ENCODE assay signal across 1 cellular context in the genomic region with DNA sequence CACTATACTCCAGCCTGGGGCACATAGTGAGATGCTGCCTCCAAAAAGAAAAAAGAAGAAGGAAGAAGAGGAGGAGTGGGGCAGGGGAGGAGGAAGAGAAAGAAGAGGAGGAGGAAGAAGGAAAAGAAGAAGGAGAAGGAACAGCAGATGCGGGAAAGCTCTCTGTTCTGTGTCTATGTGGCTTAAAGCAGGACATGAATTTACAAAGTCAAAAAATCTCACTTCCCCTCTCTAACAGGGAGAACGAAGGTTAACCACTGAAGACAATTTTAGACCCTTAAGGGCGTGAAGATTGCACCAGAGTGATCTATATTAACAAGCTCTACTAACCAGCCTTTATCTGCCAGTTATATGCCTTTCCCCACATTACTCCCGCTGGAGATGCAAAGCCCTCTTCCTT.
TF ChIP-seq lines count a peak whose summit lies in the region.

No MANE protein-coding gene starts in this region.

TF ChIP-seq in GM12878, 131 proteins besides CTCF, POLR2A, EP300 and RAD21 (continued from another document):
- peak; percentile 91 to 93 for TF ChIP-seq IKZF2 (IDR thresholded peaks at IDR 0.05)
- peak; percentile 73 for TF ChIP-seq DPF2 (IDR thresholded peaks at IDR 0.05)
- no peak for TF ChIP-seq BCL11A (IDR thresholded peaks at IDR 0.05; ENCODE audit: low read depth, low read length)
- 0 out of 2 replicates have a peak, but pooled peaks have one; percentile 22 for TF ChIP-seq ZSCAN29 (IDR thresholded peaks at IDR 0.05)
- TF ChIP-seq NFYA (IDR thresholded peaks at IDR 0.05; ENCODE audit: borderline replicate concordance, low read depth, low read length) = no peak
- TF ChIP-seq ZNF384 (IDR thresholded peaks at IDR 0.05; ENCODE audit: borderline replicate concordance, low read depth, low read length) = no peak
- peak; percentile 43 for TF ChIP-seq NR2F1 (conservative IDR thresholded peaks at IDR 0.05)
- no peak for TF ChIP-seq HDAC6 (IDR thresholded peaks at IDR 0.05; ENCODE audit: unreplicated experiment)
- TF ChIP-seq SMARCA5 (IDR thresholded peaks at IDR 0.05) = 0 out of 2 replicates have a peak, but pooled peaks have one; percentile 29
- TF ChIP-seq SPI1 (IDR thresholded peaks at IDR 0.05; ENCODE audit: borderline replicate concordance, insufficient read depth, low read depth, low read length) = peak; percentile 89
- peak; percentile 75 for TF ChIP-seq NBN (IDR thresholded peaks at IDR 0.05)
- peak; percentile 29; the same call in 1 of the 2 replicates for TF ChIP-seq RUNX3 (IDR thresholded peaks at IDR 0.05; ENCODE audit: low read length)
- TF ChIP-seq GATAD2B (conservative IDR thresholded peaks at IDR 0.05; ENCODE audit: low read depth) = no peak
- TF ChIP-seq ZNF24 (IDR thresholded peaks at IDR 0.05) = 0 out of 2 replicates have a peak, but pooled peaks have one; percentile 17
- TF ChIP-seq ATF7 (IDR thresholded peaks at IDR 0.05; ENCODE audit: low read depth) = peak; percentile 33; the same call in 1 of the 2 replicates
- peak; percentile 82 for TF ChIP-seq IKZF1 (conservative IDR thresholded peaks at IDR 0.05)
- TF ChIP-seq MTA2 (IDR thresholded peaks at IDR 0.05; ENCODE audit: low read depth) = peak; percentile 87
- TF ChIP-seq MEF2B (IDR thresholded peaks at IDR 0.05; ENCODE audit: partially characterized antibody, poor library complexity, severe bottlenecking) = peak; percentile 64
- TF ChIP-seq SMC3 (IDR thresholded peaks at IDR 0.05; ENCODE audit: borderline replicate concordance, low read length) = no peak
- peak; percentile 95 for TF ChIP-seq MLLT1 (IDR thresholded peaks at IDR 0.05)
